9 cellular contexts compared by ENCODE assay signal in genomic region chr1:183209533-183210158, GRCh38. TPM values are rescaled to one million over a fixed set of nuclear protein-coding genes. Genes with fewer than 3 reads are reported as not detected.
DNase-seq lines count a peak whose midpoint lies in the region; ATAC-seq and TF ChIP-seq lines count a peak whose summit lies in the region.
"Had no signal": no experiment of that assay in that cellular context is flagged by ENCODE, and none has a peak within 500 bp of the region (broad histone marks: within the 10 kb centered on the region; RNA-seq: fewer than 3 reads in every experiment).

No MANE protein-coding gene starts in this region.

- H3K27me3 Mint-ChIP-seq in progenitor cell of endocrine pancreas = peaks cover 16% of the 10 kb centered on the region
- peaks cover 13% of the 10 kb centered on the region for H3K27me3 Mint-ChIP-seq in activated CD4-positive, alpha-beta memory T cell treated with anti-CD3 and anti-CD28 coated beads, Interleukin-2, amount 10 ng/mL, durations not matched to agents 7 days and 5 days

- H3K9me3 Mint-ChIP-seq in progenitor cell of endocrine pancreas (ENCODE audit: low read depth) = no peaks in the 10 kb centered on the region
- H3K9me3 Mint-ChIP-seq in activated CD4-positive, alpha-beta memory T cell treated with anti-CD3 and anti-CD28 coated beads, Interleukin-2, amount 10 ng/mL, durations not matched to agents 7 days and 5 days = no peaks in the 10 kb centered on the region

- ATAC-seq in GM18868 (IDR thresholded peaks at IDR 0.05; ENCODE audit: unreplicated experiment) = peak; percentile 70

- POLR2A ChIA-PET in activated CD4-positive, alpha-beta memory T cell treated with anti-CD3 and anti-CD28 coated beads, Interleukin-2, amount 10 ng/mL, durations not matched to agents 7 days and 5 days (lab: Charles Lee) = no interaction called here

- TF ChIP-seq CTCF in NB4 (IDR thresholded peaks at IDR 0.05; ENCODE audit: low read depth, low read length) (no peak), epithelial cell of esophagus (IDR thresholded peaks at IDR 0.05; ENCODE audit: insufficient read depth, low read depth, low read length, missing control alignments) (no peak), progenitor cell of endocrine pancreas (IDR thresholded peaks at IDR 0.05; ENCODE audit: unreplicated experiment) (no peak)

- no peak overlapping the region for H3K4me3 Mint-ChIP-seq in progenitor cell of endocrine pancreas (ENCODE audit: low read depth)
- H3K4me3 Mint-ChIP-seq in activated CD4-positive, alpha-beta memory T cell treated with anti-CD3 and anti-CD28 coated beads, Interleukin-2, amount 10 ng/mL, durations not matched to agents 7 days and 5 days = no peak overlapping the region

- DNase-seq in A172 (ENCODE audit: low spot score) = peak; percentile 93
- peak; percentile 82 for DNase-seq in NB4 (ENCODE audit: low read depth)
- peak; percentile 88 for DNase-seq in epithelial cell of esophagus (ENCODE audit: low read depth)
- DNase-seq in progenitor cell of endocrine pancreas (ENCODE audit: low spot score, unreplicated experiment) = no peak
- DNase-seq in stimulated activated CD4-positive, alpha-beta T cell treated with anti-CD3 and anti-CD28 coated beads, Interleukin-1b, Interleukin-23, amount 100 ng/mL, for 48 hours = no peak
- no peak for DNase-seq in SK-N-DZ (ENCODE audit: low spot score)
- no peak for DNase-seq in activated CD4-positive, alpha-beta memory T cell treated with anti-CD3 and anti-CD28 coated beads, Interleukin-2, amount 10 ng/mL, durations not matched to agents 7 days and 5 days
- DNase-seq: heart left ventricle had no signal

- H3K4me3 ChIP-seq in NB4 (ENCODE audit: low read depth, low read length) (no peak overlapping the region), epithelial cell of esophagus (ENCODE audit: low read length) (no peak overlapping the region)
- H3K4me3 ChIP-seq: heart left ventricle had no signal

- H3K27ac Mint-ChIP-seq in progenitor cell of endocrine pancreas = no peak overlapping the region
- no peak overlapping the region for H3K27ac Mint-ChIP-seq in activated CD4-positive, alpha-beta memory T cell treated with anti-CD3 and anti-CD28 coated beads, Interleukin-2, amount 10 ng/mL, durations not matched to agents 7 days and 5 days

- no peak for TF ChIP-seq POLR2A in NB4 (IDR thresholded peaks at IDR 0.05; ENCODE audit: extremely low read depth, insufficient read length)

- CTCF ChIA-PET in activated CD4-positive, alpha-beta memory T cell treated with anti-CD3 and anti-CD28 coated beads, Interleukin-2, amount 10 ng/mL, durations not matched to agents 7 days and 5 days (lab: Charles Lee) = interaction anchor here (2.6 kb wide), 1 partner anchor 18 kb away, joined by 9 read pairs; no protein-coding TSS in a partner anchor

- no peaks in the 10 kb centered on the region for H3K4me1 Mint-ChIP-seq in progenitor cell of endocrine pancreas (ENCODE audit: low read depth)
- H3K4me1 Mint-ChIP-seq in activated CD4-positive, alpha-beta memory T cell treated with anti-CD3 and anti-CD28 coated beads, Interleukin-2, amount 10 ng/mL, durations not matched to agents 7 days and 5 days = peaks cover 1% of the 10 kb centered on the region

- no peaks in the 10 kb centered on the region for H3K36me3 Mint-ChIP-seq in progenitor cell of endocrine pancreas (ENCODE audit: insufficient read depth)
- no peaks in the 10 kb centered on the region for H3K36me3 Mint-ChIP-seq in activated CD4-positive, alpha-beta memory T cell treated with anti-CD3 and anti-CD28 coated beads, Interleukin-2, amount 10 ng/mL, durations not matched to agents 7 days and 5 days (ENCODE audit: low read depth)

RNA-seq across cellular contexts. Expression of gene LAMC2, which starts 23.6 kb away (rescaled TPM):
- total RNA-seq in A172 (2014; rRNA removed; shearing (Covaris generic)) = 24.5 and 36.8 TPM in 2 replicates
- total RNA-seq in progenitor cell of endocrine pancreas = 4.5 and 5.8 TPM in 2 replicates
- polyA plus RNA-seq in SK-N-DZ (2014; cell fraction: cytosol; rRNA removed) = 0.03 TPM in 1 of 2 replicates, not detected in the other
- not detected in 2 replicates for polyA plus RNA-seq in SK-N-DZ (2014; cell fraction: nucleus; rRNA removed)
- total RNA-seq in activated CD4-positive, alpha-beta memory T cell treated with anti-CD3 and anti-CD28 coated beads, Interleukin-2, amount 10 ng/mL, durations not matched to agents 7 days and 5 days = not detected

Comparison
In these comparisons a context has a peak if more than half of its experiments do, and no peak if none do; other contexts are left out.
1. DNase-seq: peak in A172 (single experiment), NB4 (single experiment) and epithelial cell of esophagus (single experiment); none in progenitor cell of endocrine pancreas (single experiment), stimulated activated CD4-positive, alpha-beta T cell treated with anti-CD3 and anti-CD28 coated beads, Interleukin-1b, Interleukin-23, amount 100 ng/mL, for 48 hours (single experiment), SK-N-DZ (single experiment) and activated CD4-positive, alpha-beta memory T cell treated with anti-CD3 and anti-CD28 coated beads, Interleukin-2, amount 10 ng/mL, durations not matched to agents 7 days and 5 days (single experiment).